In the genomic region with DNA sequence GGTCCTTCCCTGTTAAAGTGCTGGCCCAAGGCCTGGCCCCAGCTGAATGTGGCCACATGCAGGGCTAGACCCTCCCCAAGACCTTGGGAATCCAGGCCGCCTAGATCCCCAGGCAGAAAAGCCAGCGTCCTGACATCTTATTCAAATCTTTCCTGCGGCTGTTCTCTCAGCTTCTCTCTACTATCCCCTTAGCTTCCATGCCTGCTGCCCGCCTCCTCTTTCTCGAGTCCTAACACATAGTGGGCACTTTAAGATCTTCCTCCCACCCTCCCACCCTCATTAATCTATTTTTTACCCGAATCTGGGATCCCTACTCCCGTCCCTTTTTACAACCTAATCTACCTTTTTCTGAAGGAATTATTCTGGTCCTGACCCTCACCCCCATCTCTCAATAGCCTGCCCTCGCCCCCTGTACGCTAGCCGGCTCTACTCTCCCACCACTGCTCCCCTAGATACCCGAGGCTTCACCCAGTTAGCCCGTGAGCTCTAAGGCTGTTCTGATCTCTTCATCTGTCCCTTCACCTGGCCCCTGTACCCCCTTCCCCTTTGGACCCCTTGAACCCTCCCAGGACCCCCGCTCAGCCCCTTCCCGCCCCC, we compare ENCODE assay signal across 7 cellular contexts. TPM values are rescaled to one million over a fixed set of nuclear protein-coding genes. Genes with fewer than 3 reads are reported as not detected.
DNase-seq lines count a peak whose midpoint lies in the region; ATAC-seq and TF ChIP-seq lines count a peak whose summit lies in the region.

A gene with protein sequence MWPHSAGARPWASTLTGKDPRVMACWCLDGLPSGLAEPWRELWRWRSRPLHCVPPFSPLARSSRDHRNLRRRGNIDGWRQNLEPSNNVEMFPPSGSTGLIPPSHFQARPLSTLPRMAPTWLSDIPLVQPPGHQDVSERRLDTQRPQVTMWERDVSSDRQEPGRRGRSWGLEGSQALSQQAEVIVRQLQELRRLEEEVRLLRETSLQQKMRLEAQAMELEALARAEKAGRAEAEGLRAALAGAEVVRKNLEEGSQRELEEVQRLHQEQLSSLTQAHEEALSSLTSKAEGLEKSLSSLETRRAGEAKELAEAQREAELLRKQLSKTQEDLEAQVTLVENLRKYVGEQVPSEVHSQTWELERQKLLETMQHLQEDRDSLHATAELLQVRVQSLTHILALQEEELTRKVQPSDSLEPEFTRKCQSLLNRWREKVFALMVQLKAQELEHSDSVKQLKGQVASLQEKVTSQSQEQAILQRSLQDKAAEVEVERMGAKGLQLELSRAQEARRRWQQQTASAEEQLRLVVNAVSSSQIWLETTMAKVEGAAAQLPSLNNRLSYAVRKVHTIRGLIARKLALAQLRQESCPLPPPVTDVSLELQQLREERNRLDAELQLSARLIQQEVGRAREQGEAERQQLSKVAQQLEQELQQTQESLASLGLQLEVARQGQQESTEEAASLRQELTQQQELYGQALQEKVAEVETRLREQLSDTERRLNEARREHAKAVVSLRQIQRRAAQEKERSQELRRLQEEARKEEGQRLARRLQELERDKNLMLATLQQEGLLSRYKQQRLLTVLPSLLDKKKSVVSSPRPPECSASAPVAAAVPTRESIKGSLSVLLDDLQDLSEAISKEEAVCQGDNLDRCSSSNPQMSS (minus strand): TSS at position 260 of the 597 bp plus-strand sequence. CDS start 202 bp downstream, at position 58.

- H3K27me3 Mint-ChIP-seq in neural progenitor cell (ENCODE audit: insufficient read depth, low read depth), result peaks cover 2% of the 10 kb centered on the region

- H3K4me3 Mint-ChIP-seq in neural progenitor cell, result peak within 1 kb of the TSS; percentile 98

- H3K27ac Mint-ChIP-seq in neural progenitor cell, result peak within 1 kb of the TSS; percentile 74

- peaks cover 4 to 50% (median 12%) of the 10 kb centered on the region in 3 donors for H3K36me3 ChIP-seq in esophagus squamous epithelium
- peaks cover 5% of the 10 kb centered on the region for H3K36me3 ChIP-seq in neural progenitor cell

- no peak for TF ChIP-seq POLR2A in esophagus squamous epithelium (IDR thresholded peaks at IDR 0.05)

- H3K4me1 ChIP-seq in esophagus squamous epithelium, result peaks cover 10 to 40% (median 16%) of the 10 kb centered on the region in 3 donors
- H3K4me1 ChIP-seq in neural progenitor cell, result peaks cover 10% of the 10 kb centered on the region

- peak within 1 kb of the TSS; percentile 50 for H3K9ac ChIP-seq in neural progenitor cell

- H3K27ac ChIP-seq in RWPE1 (peak within 1 kb of the TSS; percentile 82), esophagus squamous epithelium (peak within 1 kb of the TSS; percentile 85 to 91 (median 86)), neural progenitor cell (no peak within 1 kb of the TSS)

- CTCF ChIA-PET in RWPE1 (lab: Yijun Ruan, JAX), result interaction anchor here (1.3 kb wide), 1 partner anchor 35 kb away, joined by 7 read pairs; no protein-coding TSS in a partner anchor

- 4% methylated on average over 13 of the region's 14 CpGs for whole genome bisulfite sequencing in esophagus squamous epithelium, 2 donors

- ATAC-seq in GM21576 (IDR thresholded peaks at IDR 0.05; ENCODE audit: unreplicated experiment) (peak; percentile 1), GM19463 (IDR thresholded peaks at IDR 0.05; ENCODE audit: unreplicated experiment) (no peak)

- no peaks in the 10 kb centered on the region for H4K20me1 ChIP-seq in neural progenitor cell (ENCODE audit: low read depth)

- TF ChIP-seq CTCF in RWPE1 (conservative IDR thresholded peaks at IDR 0.05; ENCODE audit: low read depth), result no peak
- TF ChIP-seq CTCF in esophagus squamous epithelium (IDR thresholded peaks at IDR 0.05), result no peak
- no peak for TF ChIP-seq CTCF in neural progenitor cell (IDR thresholded peaks at IDR 0.05)

- H3K9me3 Mint-ChIP-seq in neural progenitor cell, result no peaks in the 10 kb centered on the region

- peaks cover 11% of the 10 kb centered on the region for H3K79me2 ChIP-seq in neural progenitor cell (ENCODE audit: low read depth)

- peak within 1 kb of the TSS; percentile 90 for H2AFZ ChIP-seq in neural progenitor cell (replicated peaks)

- H3K36me3 Mint-ChIP-seq in neural progenitor cell, result peaks cover 17% of the 10 kb centered on the region

- peaks cover 12% of the 10 kb centered on the region for H3F3A ChIP-seq in neural progenitor cell (ENCODE audit: low read depth)

- H3K27me3 ChIP-seq in esophagus squamous epithelium (no peaks in the 10 kb centered on the region), neural progenitor cell (peaks cover 12% of the 10 kb centered on the region)

- peak within 1 kb of the TSS; percentile 93 for H3K4me2 ChIP-seq in neural progenitor cell

- intact Hi-C loops in esophagus squamous epithelium (cut with DNase I), result no loop called here

- DNase-seq in RWPE1 (ENCODE audit: low spot score) (no peak), esophagus squamous epithelium (lab: John Stamatoyannopoulos, UW) (no peak), neural progenitor cell (ENCODE audit: low spot score) (peak; percentile 46), AG20443 (ENCODE audit: low spot score) (no peak), NCI-H1436 (lab: John Stamatoyannopoulos, UW) (no peak)

- POLR2A ChIA-PET in RWPE1 (lab: Yijun Ruan, JAX; ENCODE audit: low non-redundant PET), result no interaction called here

- peaks cover 29% of the 10 kb centered on the region for H3K4me1 Mint-ChIP-seq in neural progenitor cell

- H3K9me3 ChIP-seq in esophagus squamous epithelium (no peaks in the 10 kb centered on the region), neural progenitor cell (ENCODE audit: low read depth) (no peaks in the 10 kb centered on the region)

- H3K4me3 ChIP-seq in esophagus squamous epithelium (peak within 1 kb of the TSS; percentile 58 to 86 (median 75)), neural progenitor cell (peak within 1 kb of the TSS; percentile 87)

RNA-seq across cellular contexts. Expression of the gene that starts here (rescaled TPM):
- total RNA-seq in esophagus squamous epithelium (10 to 100 TPM; 11.9 to 21.1 (median 16.2) TPM), neural progenitor cell (ENCODE audit: low replicate concordance) (23.2 and 54.9 TPM in 2 replicates)
